25 cellular contexts compared by ENCODE assay signal in genomic region chr3:178370387-178370786, GRCh38.
"Had no signal": no experiment of that assay in that cellular context is flagged by ENCODE, and none has a peak within 500 bp of the region (broad histone marks: within the 10 kb centered on the region; RNA-seq: fewer than 3 reads in every experiment).

No MANE protein-coding gene starts in this region.

- H3K4me3 Mint-ChIP-seq: dendritic cell treated with granulocyte-macrophage colony-stimulating factor and Interleukin-4, amounts not matched to agents 40 ng/mL and 50 ng/mL, for 4 days; effector memory CD8-positive, alpha-beta T cell; endodermal cell; mesothelial cell of epicardium; naive B cell; naive thymus-derived CD8-positive, alpha-beta T cell had no signal

- ATAC-seq: effector memory CD8-positive, alpha-beta T cell; esophagus mucosa; gastrocnemius medialis; heart right ventricle; left cardiac atrium; left lung; left ventricle myocardium superior; lower lobe of right lung; mucosa of descending colon; naive thymus-derived CD8-positive, alpha-beta T cell had no signal

- H3K9me3 Mint-ChIP-seq: effector memory CD8-positive, alpha-beta T cell had no signal

- DNase-seq: cortex of kidney; effector CD8-positive, alpha-beta T cell; effector memory CD8-positive, alpha-beta T cell; endodermal cell; erythroblast; esophagus squamous epithelium; foreskin fibroblast; foreskin melanocyte; gastrocnemius medialis; glutamatergic neuron; head of caudate nucleus; heart right ventricle; hippocampal formation; left cardiac atrium; left lung; left ventricle myocardium superior; lower lobe of right lung; mesenchymal stem cell; mucosa of descending colon; naive B cell; naive thymus-derived CD8-positive, alpha-beta T cell had no signal

- H3K9me3 ChIP-seq: esophagus squamous epithelium, gastrocnemius medialis, left lung, lower lobe of right lung, mucosa of descending colon had no signal

- H3K27ac ChIP-seq: epithelial cell of prostate, esophagus squamous epithelium, gastrocnemius medialis, heart right ventricle, left lung, lower lobe of right lung had no signal

- H3K36me3 ChIP-seq: esophagus squamous epithelium, gastrocnemius medialis, heart right ventricle, left lung, lower lobe of right lung had no signal

- H3K4me1 ChIP-seq: left lung had no signal

- H3K36me3 Mint-ChIP-seq: naive B cell; naive thymus-derived CD8-positive, alpha-beta T cell had no signal

- H3K27me3 ChIP-seq: esophagus squamous epithelium, gastrocnemius medialis, heart right ventricle, left lung had no signal

- H3K4me3 ChIP-seq: esophagus squamous epithelium, gastrocnemius medialis, heart right ventricle, left lung, lower lobe of right lung, mucosa of descending colon had no signal

- H3K27ac Mint-ChIP-seq: dendritic cell treated with granulocyte-macrophage colony-stimulating factor and Interleukin-4, amounts not matched to agents 40 ng/mL and 50 ng/mL, for 4 days; effector memory CD8-positive, alpha-beta T cell; endodermal cell; mesothelial cell of epicardium; naive B cell; naive thymus-derived CD8-positive, alpha-beta T cell had no signal
